In genomic region chr15:37788767-37789391, GRCh38 we compare ENCODE assay signal across 1 cellular context.
TF ChIP-seq lines count a peak whose summit lies in the region.

No MANE protein-coding gene starts in this region.

TF ChIP-seq in IMR-90, 13 proteins besides CTCF, POLR2A, EP300 and RAD21 (continued from another document):
- TF ChIP-seq MAFK (IDR thresholded peaks at IDR 0.05; ENCODE audit: low read depth, low read length) (no peak), FOS (IDR thresholded peaks at IDR 0.05; ENCODE audit: low read depth, low read length) (no peak), MXI1 (IDR thresholded peaks at IDR 0.05; ENCODE audit: borderline replicate concordance, low read depth, low read length) (no peak)
